In the genomic region with DNA sequence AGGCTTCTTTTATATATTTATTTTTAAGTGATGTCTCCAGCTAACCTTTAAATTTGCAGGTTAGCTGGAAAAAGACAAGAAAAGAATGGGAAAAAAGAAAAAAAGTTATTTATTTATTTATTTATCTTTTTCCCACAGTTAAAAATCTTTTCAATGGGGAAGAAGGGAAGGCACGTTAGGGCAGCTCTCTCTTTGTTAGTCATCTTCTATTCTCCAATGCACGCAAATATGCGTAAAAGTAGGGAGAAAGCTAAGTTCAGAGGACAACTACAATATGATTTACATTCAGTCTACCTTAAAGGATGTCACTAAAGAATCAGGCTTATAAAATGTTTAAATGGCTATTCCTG, we compare ENCODE assay signal across 1 cellular context.
TF ChIP-seq lines count a peak whose summit lies in the region.

No MANE protein-coding gene starts in this region.

TF ChIP-seq in K562, 482 proteins besides CTCF, POLR2A, EP300 and RAD21 (continued from another document):
- TF ChIP-seq, protein P1, sequence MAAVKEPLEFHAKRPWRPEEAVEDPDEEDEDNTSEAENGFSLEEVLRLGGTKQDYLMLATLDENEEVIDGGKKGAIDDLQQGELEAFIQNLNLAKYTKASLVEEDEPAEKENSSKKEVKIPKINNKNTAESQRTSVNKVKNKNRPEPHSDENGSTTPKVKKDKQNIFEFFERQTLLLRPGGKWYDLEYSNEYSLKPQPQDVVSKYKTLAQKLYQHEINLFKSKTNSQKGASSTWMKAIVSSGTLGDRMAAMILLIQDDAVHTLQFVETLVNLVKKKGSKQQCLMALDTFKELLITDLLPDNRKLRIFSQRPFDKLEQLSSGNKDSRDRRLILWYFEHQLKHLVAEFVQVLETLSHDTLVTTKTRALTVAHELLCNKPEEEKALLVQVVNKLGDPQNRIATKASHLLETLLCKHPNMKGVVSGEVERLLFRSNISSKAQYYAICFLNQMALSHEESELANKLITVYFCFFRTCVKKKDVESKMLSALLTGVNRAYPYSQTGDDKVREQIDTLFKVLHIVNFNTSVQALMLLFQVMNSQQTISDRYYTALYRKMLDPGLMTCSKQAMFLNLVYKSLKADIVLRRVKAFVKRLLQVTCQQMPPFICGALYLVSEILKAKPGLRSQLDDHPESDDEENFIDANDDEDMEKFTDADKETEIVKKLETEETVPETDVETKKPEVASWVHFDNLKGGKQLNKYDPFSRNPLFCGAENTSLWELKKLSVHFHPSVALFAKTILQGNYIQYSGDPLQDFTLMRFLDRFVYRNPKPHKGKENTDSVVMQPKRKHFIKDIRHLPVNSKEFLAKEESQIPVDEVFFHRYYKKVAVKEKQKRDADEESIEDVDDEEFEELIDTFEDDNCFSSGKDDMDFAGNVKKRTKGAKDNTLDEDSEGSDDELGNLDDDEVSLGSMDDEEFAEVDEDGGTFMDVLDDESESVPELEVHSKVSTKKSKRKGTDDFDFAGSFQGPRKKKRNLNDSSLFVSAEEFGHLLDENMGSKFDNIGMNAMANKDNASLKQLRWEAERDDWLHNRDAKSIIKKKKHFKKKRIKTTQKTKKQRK (IDR thresholded peaks at IDR 0.05; ENCODE audit: borderline replicate concordance, low read depth, low read length): no peak
- no peak for TF ChIP-seq SIX5 (IDR thresholded peaks at IDR 0.05; ENCODE audit: borderline replicate concordance in 1 of 2, insufficient read depth in 1 of 2, low read depth in 1 of 2, low read length in 2 of 2)
- TF ChIP-seq ZNF23 (CRISPR knock-in tag; IDR thresholded peaks at IDR 0.05): 0 out of 2 replicates have a peak, but pooled peaks have one; percentile 30
- no peak for TF ChIP-seq GTF2A2 (tag; IDR thresholded peaks at IDR 0.05)
- TF ChIP-seq, protein P2, sequence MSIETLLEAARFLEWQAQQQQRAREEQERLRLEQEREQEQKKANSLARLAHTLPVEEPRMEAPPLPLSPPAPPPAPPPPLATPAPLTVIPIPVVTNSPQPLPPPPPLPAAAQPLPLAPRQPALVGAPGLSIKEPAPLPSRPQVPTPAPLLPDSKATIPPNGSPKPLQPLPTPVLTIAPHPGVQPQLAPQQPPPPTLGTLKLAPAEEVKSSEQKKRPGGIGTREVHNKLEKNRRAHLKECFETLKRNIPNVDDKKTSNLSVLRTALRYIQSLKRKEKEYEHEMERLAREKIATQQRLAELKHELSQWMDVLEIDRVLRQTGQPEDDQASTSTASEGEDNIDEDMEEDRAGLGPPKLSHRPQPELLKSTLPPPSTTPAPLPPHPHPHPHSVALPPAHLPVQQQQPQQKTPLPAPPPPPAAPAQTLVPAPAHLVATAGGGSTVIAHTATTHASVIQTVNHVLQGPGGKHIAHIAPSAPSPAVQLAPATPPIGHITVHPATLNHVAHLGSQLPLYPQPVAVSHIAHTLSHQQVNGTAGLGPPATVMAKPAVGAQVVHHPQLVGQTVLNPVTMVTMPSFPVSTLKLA (conservative IDR thresholded peaks at IDR 0.05): 0 out of 4 replicates have a peak, but pooled peaks of 1 of the 2 experiments have one; percentile 9
- TF ChIP-seq, protein P3, sequence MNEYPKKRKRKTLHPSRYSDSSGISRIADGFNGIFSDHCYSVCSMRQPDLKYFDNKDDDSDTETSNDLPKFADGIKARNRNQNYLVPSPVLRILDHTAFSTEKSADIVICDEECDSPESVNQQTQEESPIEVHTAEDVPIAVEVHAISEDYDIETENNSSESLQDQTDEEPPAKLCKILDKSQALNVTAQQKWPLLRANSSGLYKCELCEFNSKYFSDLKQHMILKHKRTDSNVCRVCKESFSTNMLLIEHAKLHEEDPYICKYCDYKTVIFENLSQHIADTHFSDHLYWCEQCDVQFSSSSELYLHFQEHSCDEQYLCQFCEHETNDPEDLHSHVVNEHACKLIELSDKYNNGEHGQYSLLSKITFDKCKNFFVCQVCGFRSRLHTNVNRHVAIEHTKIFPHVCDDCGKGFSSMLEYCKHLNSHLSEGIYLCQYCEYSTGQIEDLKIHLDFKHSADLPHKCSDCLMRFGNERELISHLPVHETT (CRISPR knock-in tag; conservative IDR thresholded peaks at IDR 0.05 in 1 of 2, IDR thresholded peaks at IDR 0.05 in 1 of 2): peak in 1 of 2 experiments; percentile 31; a peak in 1 of 4 replicates
- no peak for TF ChIP-seq BRD9 (IDR thresholded peaks at IDR 0.05; ENCODE audit: low read depth, partially characterized antibody)
- TF ChIP-seq ZC3H11A (IDR thresholded peaks at IDR 0.05; ENCODE audit: low read depth, low read length): 0 out of 2 replicates have a peak, but pooled peaks have one; percentile 52
- no peak for TF ChIP-seq KAT8 (IDR thresholded peaks at IDR 0.05; ENCODE audit: low read depth)
- TF ChIP-seq MTA3 (IDR thresholded peaks at IDR 0.05; ENCODE audit: borderline replicate concordance): no peak
- TF ChIP-seq ASH1L (IDR thresholded peaks at IDR 0.05; ENCODE audit: borderline replicate concordance, low read depth, partially characterized antibody): no peak
- TF ChIP-seq, protein P4, sequence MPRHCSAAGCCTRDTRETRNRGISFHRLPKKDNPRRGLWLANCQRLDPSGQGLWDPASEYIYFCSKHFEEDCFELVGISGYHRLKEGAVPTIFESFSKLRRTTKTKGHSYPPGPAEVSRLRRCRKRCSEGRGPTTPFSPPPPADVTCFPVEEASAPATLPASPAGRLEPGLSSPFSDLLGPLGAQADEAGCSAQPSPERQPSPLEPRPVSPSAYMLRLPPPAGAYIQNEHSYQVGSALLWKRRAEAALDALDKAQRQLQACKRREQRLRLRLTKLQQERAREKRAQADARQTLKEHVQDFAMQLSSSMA (CRISPR knock-in tag; IDR thresholded peaks at IDR 0.05): no peak
- TF ChIP-seq ZNF589 (CRISPR knock-in tag; IDR thresholded peaks at IDR 0.05; ENCODE audit: low read depth): peak; percentile 43; the same call in 1 of the 2 replicates
